Comparison of ENCODE assay signal across 8 cellular contexts in genomic region chr6:35727935-35728662, GRCh38. TPM values are rescaled to one million over a fixed set of nuclear protein-coding genes. Genes with fewer than 3 reads are reported as not detected.
DNase-seq lines count a peak whose midpoint lies in the region; ATAC-seq and TF ChIP-seq lines count a peak whose summit lies in the region.

No MANE protein-coding gene starts in this region.

- H3K27ac ChIP-seq in KMS-11: peak overlapping the region; percentile 96

- no peaks in the 10 kb centered on the region for H3K79me2 ChIP-seq in KMS-11 (ENCODE audit: insufficient read depth, low read depth)

- H3K4me2 ChIP-seq in KMS-11: peak overlapping the region; percentile 97

- DNase-seq in COR-L47 (lab: John Stamatoyannopoulos, UW) (peak; percentile 78), RPMI8226 (peak; percentile 97), fibroblast of mammary gland (ENCODE audit: low read depth) (peak; percentile 97), natural killer cell (peak; percentile 83)
- DNase-seq in activated T-helper 2 cell treated with anti-CD3 and anti-CD28 coated beads, Interferon-gamma antibody, Interleukin-2, Interleukin-4, amounts not matched to agents 10 μg/mL and 5 μg/mL and 100 μg/mL, durations not matched to agents 14 hours and 24 hours and 36 hours (ENCODE audit: low spot score): peak; percentile 86
- peak; percentile 70 for DNase-seq in stimulated activated naive B cell treated with anti-CD40 and anti-IgM and Interleukin-4, amounts not matched to agents 10 μg/mL and 1 μg/mL and 100 μg/mL, for 72 hours

- H3K36me3 ChIP-seq in KMS-11 (ENCODE audit: insufficient read depth): no peaks in the 10 kb centered on the region

- peaks cover 65% of the 10 kb centered on the region for H3K4me1 Mint-ChIP-seq in activated T-helper 2 cell treated with anti-CD3 and anti-CD28 coated beads, Interferon-gamma antibody, Interleukin-2, Interleukin-4, amounts not matched to agents 10 μg/mL and 5 μg/mL and 100 μg/mL, durations not matched to agents 14 hours and 24 hours and 36 hours (ENCODE audit: low read depth)
- H3K4me1 Mint-ChIP-seq in natural killer cell: peaks cover 51 to 76% of the 10 kb centered on the region in 2 donors
- peaks cover 49 to 73% of the 10 kb centered on the region in 2 donors for H3K4me1 Mint-ChIP-seq in stimulated activated naive B cell treated with anti-CD40 and anti-IgM and Interleukin-4, amounts not matched to agents 10 μg/mL and 1 μg/mL and 100 μg/mL, for 72 hours

- peak overlapping the region; percentile 77 for H2AFZ ChIP-seq in KMS-11 (ENCODE audit: low read depth)

- H3K27me3 ChIP-seq in KMS-11 (ENCODE audit: insufficient read depth, low read depth): no peaks in the 10 kb centered on the region

- H3K9me3 Mint-ChIP-seq in activated T-helper 2 cell treated with anti-CD3 and anti-CD28 coated beads, Interferon-gamma antibody, Interleukin-2, Interleukin-4, amounts not matched to agents 10 μg/mL and 5 μg/mL and 100 μg/mL, durations not matched to agents 14 hours and 24 hours and 36 hours: no peaks in the 10 kb centered on the region
- no peaks in the 10 kb centered on the region for H3K9me3 Mint-ChIP-seq in natural killer cell
- no peaks in the 10 kb centered on the region for H3K9me3 Mint-ChIP-seq in stimulated activated naive B cell treated with anti-CD40 and anti-IgM and Interleukin-4, amounts not matched to agents 10 μg/mL and 1 μg/mL and 100 μg/mL, for 72 hours

- peak; percentile 38 for ATAC-seq in GM21447 (IDR thresholded peaks at IDR 0.05; ENCODE audit: unreplicated experiment)
- peak; percentile 64 to 81 (median 76) for ATAC-seq in natural killer cell
- ATAC-seq in stimulated activated naive B cell treated with anti-CD40 and anti-IgM and Interleukin-4, amounts not matched to agents 10 μg/mL and 1 μg/mL and 100 μg/mL, for 72 hours (replicated peaks): peak; percentile 44 to 46

- peak overlapping the region; percentile 64 for H3K4me3 Mint-ChIP-seq in activated T-helper 2 cell treated with anti-CD3 and anti-CD28 coated beads, Interferon-gamma antibody, Interleukin-2, Interleukin-4, amounts not matched to agents 10 μg/mL and 5 μg/mL and 100 μg/mL, durations not matched to agents 14 hours and 24 hours and 36 hours (ENCODE audit: low read depth)
- peak overlapping the region; percentile 67 for H3K4me3 Mint-ChIP-seq in natural killer cell
- H3K4me3 Mint-ChIP-seq in stimulated activated naive B cell treated with anti-CD40 and anti-IgM and Interleukin-4, amounts not matched to agents 10 μg/mL and 1 μg/mL and 100 μg/mL, for 72 hours: peak overlapping the region; percentile 82 to 84

- intact Hi-C loops in activated T-helper 2 cell treated with anti-CD3 and anti-CD28 coated beads, Interferon-gamma antibody, Interleukin-2, Interleukin-4, amounts not matched to agents 10 μg/mL and 5 μg/mL and 100 μg/mL, durations not matched to agents 14 hours and 24 hours and 36 hours (cut with micrococcal nuclease): loop anchor here (1.0 kb wide), 3 partner anchors 9 to 47 kb away; no protein-coding TSS in a partner anchor
- intact Hi-C loops in natural killer cell (cut with micrococcal nuclease): loop anchor here (1.0 to 5.0 kb wide), 4 partner anchors 18 to 261 kb away; no protein-coding TSS in a partner anchor

- peaks cover 71% of the 10 kb centered on the region for H3K4me1 ChIP-seq in KMS-11 (ENCODE audit: low read depth, poor library complexity, severe bottlenecking)

- no peak overlapping the region for H3K4me3 ChIP-seq in KMS-11 (IDR thresholded peaks at IDR 0.05; ENCODE audit: insufficient read depth, low read depth, low read length)
- H3K4me3 ChIP-seq in fibroblast of mammary gland (ENCODE audit: control insufficient read depth, low read depth, low read length): peak overlapping the region; percentile 48

- no peaks in the 10 kb centered on the region for H4K20me1 ChIP-seq in KMS-11 (ENCODE audit: insufficient read depth)

- no peaks in the 10 kb centered on the region for H3K36me3 Mint-ChIP-seq in activated T-helper 2 cell treated with anti-CD3 and anti-CD28 coated beads, Interferon-gamma antibody, Interleukin-2, Interleukin-4, amounts not matched to agents 10 μg/mL and 5 μg/mL and 100 μg/mL, durations not matched to agents 14 hours and 24 hours and 36 hours (ENCODE audit: low read depth)
- no peaks in the 10 kb centered on the region for H3K36me3 Mint-ChIP-seq in natural killer cell
- no peaks in the 10 kb centered on the region for H3K36me3 Mint-ChIP-seq in stimulated activated naive B cell treated with anti-CD40 and anti-IgM and Interleukin-4, amounts not matched to agents 10 μg/mL and 1 μg/mL and 100 μg/mL, for 72 hours

- H3K27ac Mint-ChIP-seq in activated T-helper 2 cell treated with anti-CD3 and anti-CD28 coated beads, Interferon-gamma antibody, Interleukin-2, Interleukin-4, amounts not matched to agents 10 μg/mL and 5 μg/mL and 100 μg/mL, durations not matched to agents 14 hours and 24 hours and 36 hours: peak overlapping the region; percentile 93
- H3K27ac Mint-ChIP-seq in natural killer cell: peak overlapping the region; percentile 72 to 83
- H3K27ac Mint-ChIP-seq in stimulated activated naive B cell treated with anti-CD40 and anti-IgM and Interleukin-4, amounts not matched to agents 10 μg/mL and 1 μg/mL and 100 μg/mL, for 72 hours: peak overlapping the region; percentile 68

- peak overlapping the region; percentile 96 for H3K9ac ChIP-seq in KMS-11

- no peaks in the 10 kb centered on the region for H3K27me3 Mint-ChIP-seq in activated T-helper 2 cell treated with anti-CD3 and anti-CD28 coated beads, Interferon-gamma antibody, Interleukin-2, Interleukin-4, amounts not matched to agents 10 μg/mL and 5 μg/mL and 100 μg/mL, durations not matched to agents 14 hours and 24 hours and 36 hours (ENCODE audit: low read depth)
- H3K27me3 Mint-ChIP-seq in natural killer cell (ENCODE audit: low read depth in 2 of 2): no peaks in the 10 kb centered on the region
- H3K27me3 Mint-ChIP-seq in stimulated activated naive B cell treated with anti-CD40 and anti-IgM and Interleukin-4, amounts not matched to agents 10 μg/mL and 1 μg/mL and 100 μg/mL, for 72 hours: peaks cover 0 to 6% of the 10 kb centered on the region in 2 donors

- TF ChIP-seq CTCF in KMS-11 (conservative IDR thresholded peaks at IDR 0.05; ENCODE audit: low read depth, low read length) (no peak), fibroblast of mammary gland (conservative IDR thresholded peaks at IDR 0.05; ENCODE audit: control insufficient read depth, insufficient read depth, low read depth, low read length) (no peak), natural killer cell (IDR thresholded peaks at IDR 0.05) (no peak)

RNA-seq across cellular contexts. Expression of gene ARMC12, which starts 8.7 kb away (rescaled TPM):
- total RNA-seq in activated T-helper 2 cell treated with anti-CD3 and anti-CD28 coated beads, Interferon-gamma antibody, Interleukin-2, Interleukin-4, amounts not matched to agents 10 μg/mL and 5 μg/mL and 100 μg/mL, durations not matched to agents 14 hours and 24 hours and 36 hours: 0.89 and 0.97 TPM in 2 replicates
- 1 to 10 TPM in 1 of 3 donors, under 1 TPM in 2; 0.59 to 1.5 (median 0.64) TPM for total RNA-seq in natural killer cell

RNA-seq across cellular contexts. Expression of gene FKBP5, which starts 39.4 kb away (rescaled TPM):
- 88.1 and 90.9 TPM in 2 replicates for total RNA-seq in activated T-helper 2 cell treated with anti-CD3 and anti-CD28 coated beads, Interferon-gamma antibody, Interleukin-2, Interleukin-4, amounts not matched to agents 10 μg/mL and 5 μg/mL and 100 μg/mL, durations not matched to agents 14 hours and 24 hours and 36 hours
- 10 to 100 TPM; 15.5 to 30.2 (median 27.3) TPM for total RNA-seq in natural killer cell

RNA-seq across cellular contexts. Expression of gene CLPSL2, which starts 48.3 kb away (rescaled TPM):
- not detected in 2 replicates for total RNA-seq in activated T-helper 2 cell treated with anti-CD3 and anti-CD28 coated beads, Interferon-gamma antibody, Interleukin-2, Interleukin-4, amounts not matched to agents 10 μg/mL and 5 μg/mL and 100 μg/mL, durations not matched to agents 14 hours and 24 hours and 36 hours
- not detected for total RNA-seq in natural killer cell

RNA-seq across cellular contexts. Expression of gene CLPSL1, which starts 52.7 kb away (rescaled TPM):
- total RNA-seq in activated T-helper 2 cell treated with anti-CD3 and anti-CD28 coated beads, Interferon-gamma antibody, Interleukin-2, Interleukin-4, amounts not matched to agents 10 μg/mL and 5 μg/mL and 100 μg/mL, durations not matched to agents 14 hours and 24 hours and 36 hours: not detected in 2 replicates
- total RNA-seq in natural killer cell: not detected
